ENCODE assay signal across 1 cellular context in genomic region chr4:14177987-14178386, GRCh38.
TF ChIP-seq lines count a peak whose summit lies in the region.

No MANE protein-coding gene starts in this region.

TF ChIP-seq in GM12878, 131 proteins besides CTCF, POLR2A, EP300 and RAD21 (continued from another document and continues in another):
- TF ChIP-seq KDM1A (IDR thresholded peaks at IDR 0.05; ENCODE audit: borderline replicate concordance) = no peak
- no peak for TF ChIP-seq GATAD2B (conservative IDR thresholded peaks at IDR 0.05; ENCODE audit: low read depth)
- no peak for TF ChIP-seq HDAC2 (IDR thresholded peaks at IDR 0.05)
- no peak for TF ChIP-seq NKRF (conservative IDR thresholded peaks at IDR 0.05)
- no peak for TF ChIP-seq E2F8 (IDR thresholded peaks at IDR 0.05; ENCODE audit: low read depth, partially characterized antibody)
- TF ChIP-seq MTA2 (IDR thresholded peaks at IDR 0.05; ENCODE audit: low read depth) = peak; percentile 73
- TF ChIP-seq ELK1 (IDR thresholded peaks at IDR 0.05; ENCODE audit: low read depth, low read length) = no peak
- TF ChIP-seq SRF (IDR thresholded peaks at IDR 0.05; ENCODE audit: low read depth in 2 of 2, low read length in 2 of 2) = no peak
- TF ChIP-seq EED (IDR thresholded peaks at IDR 0.05; ENCODE audit: low read depth) = no peak
- no peak for TF ChIP-seq PKNOX1 (IDR thresholded peaks at IDR 0.05)
- peak; percentile 78 for TF ChIP-seq MLLT1 (IDR thresholded peaks at IDR 0.05)
- no peak for TF ChIP-seq NFIC (IDR thresholded peaks at IDR 0.05; ENCODE audit: low read depth, low read length)
- TF ChIP-seq JUND (IDR thresholded peaks at IDR 0.05; ENCODE audit: low read depth, low read length) = no peak
- TF ChIP-seq RELB (IDR thresholded peaks at IDR 0.05; ENCODE audit: low read depth) = no peak; the same call in 1 of the 2 replicates
- no peak for TF ChIP-seq LARP7 (IDR thresholded peaks at IDR 0.05)
- TF ChIP-seq CHD1 (IDR thresholded peaks at IDR 0.05; ENCODE audit: low read depth, low read length) = no peak
- TF ChIP-seq ZBTB33 (IDR thresholded peaks at IDR 0.05) = no peak
- no peak for TF ChIP-seq ZNF622 (IDR thresholded peaks at IDR 0.05)
- TF ChIP-seq MXI1 (IDR thresholded peaks at IDR 0.05; ENCODE audit: low read depth, low read length) = no peak
- no peak for TF ChIP-seq SUPT20H (IDR thresholded peaks at IDR 0.05; ENCODE audit: borderline replicate concordance, control insufficient read depth, low read depth, low read length)
- no peak for TF ChIP-seq IRF3 (IDR thresholded peaks at IDR 0.05)
- no peak for TF ChIP-seq CBFB (IDR thresholded peaks at IDR 0.05; ENCODE audit: low read depth)
- TF ChIP-seq JUNB (IDR thresholded peaks at IDR 0.05) = peak; percentile 38
- TF ChIP-seq SMAD1 (IDR thresholded peaks at IDR 0.05; ENCODE audit: low read depth, partially characterized antibody) = no peak
- TF ChIP-seq HCFC1 (IDR thresholded peaks at IDR 0.05; ENCODE audit: low read length) = no peak
- TF ChIP-seq BCL11A (IDR thresholded peaks at IDR 0.05; ENCODE audit: low read depth, low read length) = no peak
- no peak for TF ChIP-seq POLR2AphosphoS2 (IDR thresholded peaks at IDR 0.05; ENCODE audit: low read depth, low read length)
- TF ChIP-seq E4F1 (IDR thresholded peaks at IDR 0.05; ENCODE audit: borderline replicate concordance, partially characterized antibody) = no peak
- 0 out of 2 replicates have a peak, but pooled peaks have one; percentile 2 for TF ChIP-seq RUNX3 (IDR thresholded peaks at IDR 0.05; ENCODE audit: low read length)
- TF ChIP-seq FOS (IDR thresholded peaks at IDR 0.05; ENCODE audit: borderline replicate concordance, extremely low read depth, insufficient read length) = no peak
- TF ChIP-seq HDGF (IDR thresholded peaks at IDR 0.05) = no peak
- no peak for TF ChIP-seq REST (IDR thresholded peaks at IDR 0.05; ENCODE audit: low read depth, low read length)
- TF ChIP-seq ZBTB11 (CRISPR knock-in tag; IDR thresholded peaks at IDR 0.05) = no peak
